ENCODE assay signal across 14 cellular contexts in genomic region chr16:17544785-17545184, GRCh38.
DNase-seq lines count a peak whose midpoint lies in the region; ATAC-seq, FAIRE-seq and TF ChIP-seq lines count a peak whose summit lies in the region.
"Had no signal": no experiment of that assay in that cellular context is flagged by ENCODE, and none has a peak within 500 bp of the region (broad histone marks: within the 10 kb centered on the region; RNA-seq: fewer than 3 reads in every experiment).

No MANE protein-coding gene starts in this region.

- H3K36me3 ChIP-seq in SK-N-SH (replicated peaks in 1 of 2; ENCODE audit: control insufficient read depth in 1 of 2, insufficient read depth in 2 of 2, low read length in 1 of 2) (no peaks in the 10 kb centered on the region), WERI-Rb-1 (no peaks in the 10 kb centered on the region), gastroesophageal sphincter (no peaks in the 10 kb centered on the region)
- H3K36me3 ChIP-seq: SJSA1 had no signal

- H3K4me3 ChIP-seq in SK-N-SH (ENCODE audit: low read depth in 2 of 2, low read length in 1 of 2): no peak overlapping the region
- no peak overlapping the region for H3K4me3 ChIP-seq in WERI-Rb-1 (ENCODE audit: low read depth, low read length)
- no peak overlapping the region for H3K4me3 ChIP-seq in gastroesophageal sphincter
- H3K4me3 ChIP-seq: SJSA1 had no signal

- H3K27ac Mint-ChIP-seq in mesothelial cell of epicardium: no peak overlapping the region
- H3K27ac Mint-ChIP-seq: immature natural killer cell had no signal

- no peaks in the 10 kb centered on the region for H3K9me2 ChIP-seq in SK-N-SH

- H3K4me2 ChIP-seq in SK-N-SH: no peak overlapping the region

- H3K27ac ChIP-seq in SK-N-SH (ENCODE audit: low read depth in 2 of 2, low read length in 1 of 2) (no peak overlapping the region), WERI-Rb-1 (no peak overlapping the region), gastroesophageal sphincter (no peak overlapping the region)
- H3K27ac ChIP-seq: SJSA1 had no signal

- H3K79me2 ChIP-seq in SK-N-SH (ENCODE audit: insufficient read depth): no peaks in the 10 kb centered on the region

- POLR2A ChIA-PET in SK-N-SH (lab: Yijun Ruan, JAX): no interaction called here

- H3K4me1 Mint-ChIP-seq in mesothelial cell of epicardium: no peaks in the 10 kb centered on the region
- H3K4me1 Mint-ChIP-seq: immature natural killer cell had no signal

- H3K9me3 ChIP-seq in SK-N-SH (no peaks in the 10 kb centered on the region), WERI-Rb-1 (ENCODE audit: severe bottlenecking) (no peaks in the 10 kb centered on the region), gastroesophageal sphincter (no peaks in the 10 kb centered on the region)
- H3K9me3 ChIP-seq: SJSA1 had no signal

- no peak for TF ChIP-seq RAD21 in SK-N-SH (IDR thresholded peaks at IDR 0.05; ENCODE audit: low read length)

- TF ChIP-seq POLR2A in H54 (IDR thresholded peaks at IDR 0.05; ENCODE audit: low read depth, low read length) (no peak), gastroesophageal sphincter (IDR thresholded peaks at IDR 0.05) (no peak)

- H4K20me1 ChIP-seq in SK-N-SH (ENCODE audit: insufficient read depth): no peaks in the 10 kb centered on the region

- peaks cover 3% of the 10 kb centered on the region for H3K27me3 Mint-ChIP-seq in mesothelial cell of epicardium (ENCODE audit: low read depth)

- CTCF ChIA-PET in SK-N-SH (lab: Yijun Ruan, JAX): interaction anchor here (1.0 to 1.4 kb wide), 4 partner anchors 10 to 31 kb away, joined by 3 to 4 read pairs (median 4); no protein-coding TSS in a partner anchor

- H3K9ac ChIP-seq in SK-N-SH: no peak overlapping the region

- ATAC-seq in SK-N-SH treated with all-trans-retinoic acid at 6 μM for 48 hours: no peak
- ATAC-seq in gastroesophageal sphincter: no peak
- no peak for ATAC-seq in GM21515 (IDR thresholded peaks at IDR 0.05; ENCODE audit: unreplicated experiment)

- TF ChIP-seq CTCF in SK-N-SH (IDR thresholded peaks at IDR 0.05) (peak; percentile 43), WERI-Rb-1 (IDR thresholded peaks at IDR 0.05; ENCODE audit: low read depth, low read length) (peak; percentile 37; the same call in 1 of the 2 replicates), mesothelial cell of epicardium (IDR thresholded peaks at IDR 0.05; ENCODE audit: unreplicated experiment) (peak; percentile 64), gastroesophageal sphincter (IDR thresholded peaks at IDR 0.05) (no peak)

- H3K9me3 Mint-ChIP-seq in mesothelial cell of epicardium: peaks cover 17% of the 10 kb centered on the region
- H3K9me3 Mint-ChIP-seq: immature natural killer cell had no signal

- H3K4me1 ChIP-seq in SK-N-SH (ENCODE audit: control insufficient read depth in 1 of 2, insufficient read depth in 2 of 2, low read depth in 1 of 2, low read length in 1 of 2): no peaks in the 10 kb centered on the region; a peak in 1 of 4 replicates
- no peaks in the 10 kb centered on the region for H3K4me1 ChIP-seq in gastroesophageal sphincter

- TF ChIP-seq EP300 in SK-N-SH (IDR thresholded peaks at IDR 0.05; ENCODE audit: borderline replicate concordance in 1 of 2, low read depth in 1 of 2, low read length in 1 of 2) (no peak), gastroesophageal sphincter (IDR thresholded peaks at IDR 0.05) (no peak)

- DNase-seq in SK-N-SH: no peak
- DNase-seq in H54 (ENCODE audit: insufficient read length, low spot score): peak; percentile 4
- peak; percentile 15 for DNase-seq in WERI-Rb-1
- DNase-seq in mesothelial cell of epicardium (ENCODE audit: low spot score in 2 of 2, unreplicated experiment in 2 of 2): no peak
- DNase-seq in NCI-H1436 treated with DMSO at 0.1 percent for 48 hours (lab: John Stamatoyannopoulos, UW): no peak
- DNase-seq: activated T-cell treated with anti-CD3 and anti-CD28 coated beads, Interleukin-2, amount 50 U/mL, for 1 hour; dermis blood vessel endothelial cell; NCI-H1436 had no signal

- 86% methylated on average over 3 of the region's 3 CpGs for WGBS in SK-N-SH (ENCODE audit: low lambda C conversion rate)
- 60 to 78% methylated on average over 2 to 3 of the region's 3 CpGs for WGBS in gastroesophageal sphincter (ENCODE audit: low coverage in 1 of 2), 2 donors

- H2AFZ ChIP-seq in SK-N-SH (ENCODE audit: low read depth): no peak overlapping the region

- H3K36me3 Mint-ChIP-seq in mesothelial cell of epicardium: no peaks in the 10 kb centered on the region
- H3K36me3 Mint-ChIP-seq: immature natural killer cell had no signal

- no peaks in the 10 kb centered on the region for H3F3A ChIP-seq in SK-N-SH (replicated peaks; ENCODE audit: insufficient read depth)

- no peak for FAIRE-seq in H54 (lab: Jason Lieb, UNC)
- FAIRE-seq: GM18507 had no signal

- no peak overlapping the region for H3K4me3 Mint-ChIP-seq in mesothelial cell of epicardium
- H3K4me3 Mint-ChIP-seq: immature natural killer cell had no signal

- H3K27me3 ChIP-seq in SK-N-SH (ENCODE audit: insufficient read depth) (no peaks in the 10 kb centered on the region), WERI-Rb-1 (ENCODE audit: insufficient read depth, low read depth, severe bottlenecking) (no peaks in the 10 kb centered on the region), gastroesophageal sphincter (peaks cover 4% of the 10 kb centered on the region)
- H3K27me3 ChIP-seq: SJSA1 had no signal

TF ChIP-seq in SK-N-SH, 30 proteins besides CTCF, POLR2A, EP300 and RAD21 (continues in another document):
- TF ChIP-seq REST (IDR thresholded peaks at IDR 0.05; ENCODE audit: low read depth, low read length) (no peak), USF2 (IDR thresholded peaks at IDR 0.05; ENCODE audit: borderline replicate concordance, low read depth, low read length) (no peak), GATA2 (CRISPR knock-in tag; IDR thresholded peaks at IDR 0.05) (no peak)

TF ChIP-seq in SK-N-SH treated with all-trans-retinoic acid at 6 μM for 48 hours, 23 proteins besides CTCF, POLR2A, EP300 and RAD21:
- TF ChIP-seq TCF4 (CRISPR knock-in tag; IDR thresholded peaks at IDR 0.05; ENCODE audit: borderline replicate concordance) (no peak), ZC3H10 (CRISPR knock-in tag; IDR thresholded peaks at IDR 0.05) (no peak), ZNF8 (CRISPR knock-in tag; IDR thresholded peaks at IDR 0.05) (no peak), BACH2 (CRISPR knock-in tag; IDR thresholded peaks at IDR 0.05; ENCODE audit: borderline replicate concordance) (no peak), ARNTL (CRISPR knock-in tag; IDR thresholded peaks at IDR 0.05; ENCODE audit: borderline replicate concordance, low read depth) (no peak), ZNF565 (CRISPR knock-in tag; conservative IDR thresholded peaks at IDR 0.05; ENCODE audit: low read depth) (no peak), CSRNP3 (CRISPR knock-in tag; IDR thresholded peaks at IDR 0.05) (no peak)

Comparison
In these comparisons a context has a peak if more than half of its experiments do, and no peak if none do; other contexts are left out.
1. DNase-seq: peak in H54 (single experiment) and WERI-Rb-1 (single experiment); none in SK-N-SH (single experiment), mesothelial cell of epicardium (0 of 2) and NCI-H1436 treated with DMSO at 0.1 percent for 48 hours (single experiment).
2. CTCF ChIP-seq: peak in SK-N-SH (single experiment), WERI-Rb-1 (single experiment) and mesothelial cell of epicardium (single experiment); none in gastroesophageal sphincter (0 of 4).